Comparison of ENCODE assay signal across 27 cellular contexts in the genomic region with DNA sequence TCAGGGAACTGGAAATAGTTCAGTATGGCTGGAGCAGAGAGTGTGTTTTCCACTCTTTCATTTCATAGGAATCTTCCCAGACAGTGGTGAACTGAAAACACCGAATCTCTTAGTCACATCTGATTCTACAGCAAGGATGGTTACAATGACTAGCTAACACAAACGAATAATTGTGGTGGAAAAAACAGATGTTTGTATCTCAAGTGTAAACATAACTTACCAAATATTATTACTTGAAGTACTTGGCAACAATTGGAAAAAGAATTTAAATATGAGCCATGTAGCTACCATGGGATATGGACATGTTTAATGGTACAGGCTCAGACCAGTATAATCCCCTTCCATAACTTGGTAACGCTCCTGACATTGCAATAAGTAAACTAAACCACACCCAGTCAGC. TPM values are rescaled to one million over a fixed set of nuclear protein-coding genes. Genes with fewer than 3 reads are reported as not detected.
DNase-seq lines count a peak whose midpoint lies in the region; ATAC-seq, FAIRE-seq and TF ChIP-seq lines count a peak whose summit lies in the region.
"Had no signal": no experiment of that assay in that cellular context is flagged by ENCODE, and none has a peak within 500 bp of the region (broad histone marks: within the 10 kb centered on the region; RNA-seq: fewer than 3 reads in every experiment).

No MANE protein-coding gene starts in this region.

- no peak overlapping the region for H3K27ac ChIP-seq in RWPE2 (ENCODE audit: poor library complexity, severe bottlenecking)
- H3K27ac ChIP-seq in epithelial cell of prostate: peak overlapping the region; percentile 31
- H3K27ac ChIP-seq in osteoblast (ENCODE audit: low read depth, low read length): peak overlapping the region; percentile 64
- H3K27ac ChIP-seq: BLaER1, KMS-11, stomach had no signal

- TF ChIP-seq CTCF in RWPE2 (IDR thresholded peaks at IDR 0.05; ENCODE audit: poor library complexity, severe bottlenecking): no peak
- TF ChIP-seq CTCF in osteoblast (IDR thresholded peaks at IDR 0.05; ENCODE audit: extremely low read depth, low read depth, low read length): no peak

- peaks cover 5 to 24% (median 13%) of the 10 kb centered on the region in 3 donors for H3K27me3 Mint-ChIP-seq in immature natural killer cell (ENCODE audit: low read depth in 3 of 3)

- no peak overlapping the region for H3K4me3 Mint-ChIP-seq in immature natural killer cell
- H3K4me3 Mint-ChIP-seq: activated CD4-positive, alpha-beta T cell treated with anti-CD3 and anti-CD28 coated beads for 36 hours; activated CD8-positive, alpha-beta memory T cell treated with anti-CD3 and anti-CD28 coated beads, Interleukin-2, amount 10 ng/mL, durations not matched to agents 7 days and 5 days; activated naive CD8-positive, alpha-beta T cell treated with anti-CD3 and anti-CD28 coated beads, Interleukin-2, amount 50 U/mL, for 24 hours; activated T-helper 17 cell treated with anti-CD3 and anti-CD28 coated beads, Interleukin-2, amount 50 U/mL, for 72 hours; central memory CD8-positive, alpha-beta T cell; nephron progenitor cell; type B pancreatic cell had no signal

- no peaks in the 10 kb centered on the region for H3K36me3 ChIP-seq in RWPE2 (ENCODE audit: low read depth)
- no peaks in the 10 kb centered on the region for H3K36me3 ChIP-seq in osteoblast (ENCODE audit: insufficient read depth, low read length)
- H3K36me3 ChIP-seq: BLaER1, stomach had no signal

- H3K27ac Mint-ChIP-seq in immature natural killer cell: no peak overlapping the region
- H3K27ac Mint-ChIP-seq: activated CD4-positive, alpha-beta T cell treated with anti-CD3 and anti-CD28 coated beads for 36 hours; activated CD8-positive, alpha-beta memory T cell treated with anti-CD3 and anti-CD28 coated beads, Interleukin-2, amount 10 ng/mL, durations not matched to agents 7 days and 5 days; activated naive CD8-positive, alpha-beta T cell treated with anti-CD3 and anti-CD28 coated beads, Interleukin-2, amount 50 U/mL, for 24 hours; activated T-helper 17 cell treated with anti-CD3 and anti-CD28 coated beads, Interleukin-2, amount 50 U/mL, for 72 hours; nephron progenitor cell; type B pancreatic cell had no signal

- H3K4me3 ChIP-seq in RWPE2 (ENCODE audit: severe bottlenecking): no peak overlapping the region
- H3K4me3 ChIP-seq in osteoblast (ENCODE audit: insufficient read depth, low read length): no peak overlapping the region
- H3K4me3 ChIP-seq: BLaER1, stomach had no signal

- FAIRE-seq in HTR-8/SVneo (lab: Jason Lieb, UNC): no peak
- FAIRE-seq: GM12891, TTC549 had no signal

- H3K36me3 Mint-ChIP-seq in immature natural killer cell: no peaks in the 10 kb centered on the region
- H3K36me3 Mint-ChIP-seq: activated CD8-positive, alpha-beta memory T cell treated with anti-CD3 and anti-CD28 coated beads, Interleukin-2, amount 10 ng/mL, durations not matched to agents 7 days and 5 days; type B pancreatic cell had no signal

- H3K9me3 Mint-ChIP-seq in immature natural killer cell: peaks cover 0 to 3% (median 0%) of the 10 kb centered on the region in 6 donors
- H3K9me3 Mint-ChIP-seq: activated naive CD8-positive, alpha-beta T cell treated with anti-CD3 and anti-CD28 coated beads, Interleukin-2, amount 50 U/mL, for 24 hours; activated T-helper 17 cell treated with anti-CD3 and anti-CD28 coated beads, Interleukin-2, amount 50 U/mL, for 72 hours; central memory CD8-positive, alpha-beta T cell; nephron progenitor cell; type B pancreatic cell had no signal

- H2AFZ ChIP-seq in osteoblast (ENCODE audit: low read length): no peak overlapping the region

- no peaks in the 10 kb centered on the region for H3K79me2 ChIP-seq in osteoblast (ENCODE audit: insufficient read depth, low read length)

- H4K20me1 ChIP-seq in osteoblast (ENCODE audit: insufficient read depth, low read length): no peaks in the 10 kb centered on the region
- H4K20me1 ChIP-seq: BLaER1 had no signal

- H3K4me2 ChIP-seq in osteoblast (ENCODE audit: insufficient read depth, low read length): no peak overlapping the region
- H3K4me2 ChIP-seq: BLaER1, KMS-11 had no signal

- peak; percentile 84 for DNase-seq in ELR (ENCODE audit: low read depth)
- DNase-seq in RWPE2 (ENCODE audit: low spot score): no peak
- peak; percentile 73 for DNase-seq in epithelial cell of prostate (ENCODE audit: low read depth, low spot score)
- DNase-seq in osteoblast (ENCODE audit: insufficient read length, low spot score, missing footprints): no peak
- DNase-seq in immature natural killer cell: no peak
- no peak for DNase-seq in HTR-8/SVneo (ENCODE audit: insufficient read length, low spot score)
- no peak for DNase-seq in mesenteric fat pad (ENCODE audit: low spot score)
- DNase-seq: activated CD4-positive, alpha-beta T cell treated with anti-CD3 and anti-CD28 coated beads for 36 hours; activated CD8-positive, alpha-beta memory T cell treated with anti-CD3 and anti-CD28 coated beads, Interleukin-2, amount 10 ng/mL, durations not matched to agents 7 days and 5 days; activated naive CD8-positive, alpha-beta T cell treated with anti-CD3 and anti-CD28 coated beads, Interleukin-2, amount 50 U/mL, for 24 hours; effector memory CD4-positive, alpha-beta T cell; GDM1; kidney glomerular epithelial cell; NCI-H1092 treated with DMSO at 0.1 percent for 48 hours; NCI-H2081 treated with DMSO at 0.1 percent for 48 hours; NCI-H510A; nephron progenitor cell; stomach; SW 1271 had no signal

- H3K4me1 Mint-ChIP-seq in immature natural killer cell: no peaks in the 10 kb centered on the region
- H3K4me1 Mint-ChIP-seq: activated T-helper 17 cell treated with anti-CD3 and anti-CD28 coated beads, Interleukin-2, amount 50 U/mL, for 72 hours; central memory CD8-positive, alpha-beta T cell; nephron progenitor cell had no signal

- H3K9me3 ChIP-seq in RWPE2 (ENCODE audit: severe bottlenecking): no peaks in the 10 kb centered on the region
- H3K9me3 ChIP-seq in osteoblast (ENCODE audit: low read depth, low read length): no peaks in the 10 kb centered on the region
- H3K9me3 ChIP-seq: BLaER1, stomach had no signal

- H3K4me1 ChIP-seq in RWPE2 (ENCODE audit: insufficient read depth, poor library complexity, severe bottlenecking): peaks cover 7% of the 10 kb centered on the region
- peaks cover 15% of the 10 kb centered on the region for H3K4me1 ChIP-seq in osteoblast (ENCODE audit: insufficient read depth, low read length)
- H3K4me1 ChIP-seq: BLaER1, stomach had no signal

- peak; percentile 54; the same call in 1 of the 3 replicates for ATAC-seq in RWPE2 (ENCODE audit: low read depth)
- no peak for ATAC-seq in GM18502 (IDR thresholded peaks at IDR 0.05; ENCODE audit: poor library complexity, unreplicated experiment)
- ATAC-seq: activated CD4-positive, alpha-beta T cell treated with anti-CD3 and anti-CD28 coated beads for 36 hours; activated CD8-positive, alpha-beta memory T cell treated with anti-CD3 and anti-CD28 coated beads, Interleukin-2, amount 10 ng/mL, durations not matched to agents 7 days and 5 days; activated naive CD8-positive, alpha-beta T cell treated with anti-CD3 and anti-CD28 coated beads, Interleukin-2, amount 50 U/mL, for 24 hours; activated T-helper 17 cell treated with anti-CD3 and anti-CD28 coated beads, Interleukin-2, amount 50 U/mL, for 72 hours had no signal

- no peaks in the 10 kb centered on the region for H3K27me3 ChIP-seq in RWPE2 (ENCODE audit: insufficient read depth, poor library complexity, severe bottlenecking)
- no peaks in the 10 kb centered on the region for H3K27me3 ChIP-seq in osteoblast (ENCODE audit: insufficient read depth, low read length)
- H3K27me3 ChIP-seq: BLaER1, stomach had no signal

RNA-seq across cellular contexts. Expression of a gene that starts 21.1 kb away (rescaled TPM):
- 43.6 and 64.8 TPM in 2 replicates for total RNA-seq in osteoblast
- polyA plus RNA-seq in immature natural killer cell: 10 to 100 TPM; 58.3 to 71.3 (median 59.5) TPM
- total RNA-seq in mesenteric fat pad: 12.4 TPM

Comparison
In these comparisons a context has a peak if more than half of its experiments do, and no peak if none do; other contexts are left out.
1. DNase-seq: peak in ELR (single experiment) and epithelial cell of prostate (single experiment); none in RWPE2 (single experiment), osteoblast (single experiment), immature natural killer cell (0 of 3), HTR-8/SVneo (single experiment) and mesenteric fat pad (single experiment).